In genomic region chr2:11746807-11747459, GRCh38 we compare ENCODE assay signal across 8 cellular contexts. TPM values are rescaled to one million over a fixed set of nuclear protein-coding genes. Genes with fewer than 3 reads are reported as not detected.
DNase-seq lines count a peak whose midpoint lies in the region; ATAC-seq and TF ChIP-seq lines count a peak whose summit lies in the region.

No MANE protein-coding gene starts in this region.

- H3K9ac ChIP-seq in colonic mucosa (ENCODE audit: low read depth in 2 of 2, low read length in 2 of 2) = peak overlapping the region; percentile 87 to 88

- H3K27ac ChIP-seq in Peyer's patch = peak overlapping the region; percentile 86 to 96 (median 92)
- peak overlapping the region; percentile 90 for H3K27ac ChIP-seq in colonic mucosa
- H3K27ac ChIP-seq in tibial artery = peak overlapping the region; percentile 78 to 83

- H3K9me3 ChIP-seq in Peyer's patch (no peaks in the 10 kb centered on the region), colonic mucosa (no peaks in the 10 kb centered on the region), tibial artery (no peaks in the 10 kb centered on the region)

- DNase-seq in DMS 273 treated with DMSO at 0.1 percent for 48 hours (lab: John Stamatoyannopoulos, UW) (peak; percentile 4), Peyer's patch (peak in 2 of 3 donors; percentile 38 to 61), colonic mucosa (peak; percentile 66), medulla oblongata (ENCODE audit: extremely low spot score) (peak; percentile 41), tibial artery (no peak)

- no peak for TF ChIP-seq POLR2A in Peyer's patch (IDR thresholded peaks at IDR 0.05)

- no peaks in the 10 kb centered on the region for H3K36me3 ChIP-seq in Peyer's patch
- H3K36me3 ChIP-seq in colonic mucosa = no peaks in the 10 kb centered on the region
- no peaks in the 10 kb centered on the region for H3K36me3 ChIP-seq in tibial artery

- intact Hi-C loops in colonic mucosa (cut with DNase I) (no loop called here), tibial artery (cut with DNase I; ENCODE audit: low total_unique reads) (loop anchor here (10.0 kb wide), 1 partner anchor 282 kb away; the partner anchor contains the start of gene E2F6)

- H3K27me3 ChIP-seq in Peyer's patch = no peaks in the 10 kb centered on the region
- no peaks in the 10 kb centered on the region for H3K27me3 ChIP-seq in colonic mucosa
- H3K27me3 ChIP-seq in tibial artery = no peaks in the 10 kb centered on the region

- peak overlapping the region; percentile 65 to 91 (median 74) for H3K4me3 ChIP-seq in Peyer's patch
- H3K4me3 ChIP-seq in colonic mucosa = peak overlapping the region; percentile 75
- peak overlapping the region; percentile 72 to 79 for H3K4me3 ChIP-seq in tibial artery

- ATAC-seq in HG02852 (IDR thresholded peaks at IDR 0.05; ENCODE audit: unreplicated experiment) (peak; percentile 18), HG02642 (IDR thresholded peaks at IDR 0.05; ENCODE audit: poor library complexity, unreplicated experiment) (no peak), HG03097 (IDR thresholded peaks at IDR 0.05; ENCODE audit: low FRiP score, unreplicated experiment) (no peak)

- H3K4me1 ChIP-seq in Peyer's patch (peaks cover 4 to 64% (median 46%) of the 10 kb centered on the region in 4 donors), colonic mucosa (peaks cover 21% of the 10 kb centered on the region), tibial artery (peaks cover 0 to 64% (median 32%) of the 10 kb centered on the region in 4 donors)

- no peak for TF ChIP-seq CTCF in Peyer's patch (IDR thresholded peaks at IDR 0.05)
- no peak for TF ChIP-seq CTCF in colonic mucosa (IDR thresholded peaks at IDR 0.05)
- peak in 1 of 2 experiments; percentile 3 for TF ChIP-seq CTCF in tibial artery (IDR thresholded peaks at IDR 0.05)

RNA-seq across cellular contexts. Expression of gene LPIN1, which starts 0.5 kb away (rescaled TPM):
- 10 to 100 TPM; 28.7 to 69.3 (median 44.0) TPM for total RNA-seq in Peyer's patch
- 10 to 100 TPM; 17.3 to 45.7 TPM for total RNA-seq in colonic mucosa

Comparison
In these comparisons a context has a peak if more than half of its experiments do, and no peak if none do; other contexts are left out.
1. DNase-seq: peak in DMS 273 treated with DMSO at 0.1 percent for 48 hours (single experiment), Peyer's patch (2 of 3), colonic mucosa (single experiment) and medulla oblongata (single experiment); none in tibial artery (0 of 2).
2. Peak in every context shown above with its lines, with median percentiles within 50 percentile points of each other: H3K27ac ChIP-seq and H3K4me3 ChIP-seq.